8 cellular contexts compared by ENCODE assay signal in the genomic region with DNA sequence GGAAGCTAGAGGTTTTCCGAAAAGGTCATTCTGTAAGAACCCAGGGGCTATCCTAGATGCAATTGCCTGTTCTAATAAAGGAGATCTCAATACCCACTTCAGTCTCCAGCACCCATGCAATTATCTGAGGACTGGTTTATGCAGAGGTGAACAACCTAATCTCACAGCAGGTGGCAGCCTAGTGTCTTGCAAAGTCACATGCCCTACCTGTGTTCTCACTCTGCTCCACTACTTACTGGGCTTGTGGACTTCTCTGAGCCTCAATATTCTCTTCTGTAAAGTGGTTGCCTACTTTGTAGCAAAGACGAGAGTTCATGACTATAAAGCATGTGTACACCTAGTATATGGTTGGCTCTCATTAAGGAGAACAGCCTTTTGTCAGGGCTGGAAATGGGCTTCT. TPM values are rescaled to one million over a fixed set of nuclear protein-coding genes. Genes with fewer than 3 reads are reported as not detected.
DNase-seq lines count a peak whose midpoint lies in the region; ATAC-seq and TF ChIP-seq lines count a peak whose summit lies in the region.

No MANE protein-coding gene starts in this region.

- POLR2A ChIA-PET in Caco-2 (lab: Charles Lee): no interaction called here

- H3K9me3 ChIP-seq in Caco-2: no peaks in the 10 kb centered on the region

- no peaks in the 10 kb centered on the region for H3K27me3 Mint-ChIP-seq in Caco-2 (ENCODE audit: insufficient read depth, unreplicated experiment)

- no peaks in the 10 kb centered on the region for H3K4me1 Mint-ChIP-seq in Caco-2 (ENCODE audit: low read depth, unreplicated experiment)

- H3K4me3 ChIP-seq in Caco-2 (ENCODE audit: low read depth, low read length): no peak overlapping the region

- TF ChIP-seq CTCF in Caco-2 (IDR thresholded peaks at IDR 0.05; ENCODE audit: insufficient read depth in 1 of 2, low read depth in 1 of 2, low read length in 1 of 2, severe bottlenecking in 1 of 2, unreplicated experiment in 1 of 2) (peak; percentile 63 to 67), VCaP (conservative IDR thresholded peaks at IDR 0.05) (peak; percentile 85)

- H3K36me3 ChIP-seq in Caco-2 (ENCODE audit: control insufficient read depth, insufficient read depth, low read length): no peaks in the 10 kb centered on the region

- peak; percentile 90 for ATAC-seq in GM18867 (IDR thresholded peaks at IDR 0.05; ENCODE audit: unreplicated experiment)

- H3K9me3 Mint-ChIP-seq in Caco-2 (ENCODE audit: unreplicated experiment): no peaks in the 10 kb centered on the region

- no TSS peak for BruUV-seq in Caco-2 (replicated peaks; lab: Mats Ljungman, UMichigan)

- DNase-seq in Caco-2 (peak; percentile 69 to 73), M059J (ENCODE audit: low read depth) (peak; percentile 68), left kidney (ENCODE audit: low read depth, low spot score) (peak; percentile 75), cortex of kidney (lab: John Stamatoyannopoulos, UW) (no peak), KG1 (lab: John Stamatoyannopoulos, UW) (no peak)
- no peak for DNase-seq in stimulated activated CD4-positive, alpha-beta T cell treated with anti-CD3 and anti-CD28 coated beads, Interleukin-4, amount 100 ng/mL, for 1 hour

- no peak overlapping the region for H3K4me3 Mint-ChIP-seq in Caco-2 (ENCODE audit: unreplicated experiment)

- intact Hi-C loops in Caco-2 (cut with micrococcal nuclease; ENCODE audit: unreplicated experiment): loop anchor here (1.0 to 10.0 kb wide), 5 partner anchors 10 to 273 kb away; a partner anchor contains a TSS

- H3K27ac ChIP-seq in VCaP: no peak overlapping the region

- H3K27ac Mint-ChIP-seq in Caco-2 (ENCODE audit: unreplicated experiment): no peak overlapping the region

- H3K4me1 ChIP-seq in Caco-2: no peaks in the 10 kb centered on the region

- no peaks in the 10 kb centered on the region for H3K27me3 ChIP-seq in Caco-2 (replicated peaks; ENCODE audit: control insufficient read depth, insufficient read depth, low read length)

- CTCF ChIA-PET in Caco-2 (lab: Charles Lee): interaction anchor here (2.8 kb wide), 1 partner anchor 29 kb away, joined by 14 read pairs; no protein-coding TSS in a partner anchor

- H3K36me3 Mint-ChIP-seq in Caco-2 (ENCODE audit: insufficient read depth, unreplicated experiment): no peaks in the 10 kb centered on the region

RNA-seq across cellular contexts. Expression of a gene that starts 21.0 kb away (rescaled TPM):
- total RNA-seq in Caco-2 (2022): 35.7 and 38.3 TPM in 2 replicates
- 21.9 and 34.7 TPM in 2 replicates for total RNA-seq in M059J (2014; rRNA removed; shearing (Covaris generic))

RNA-seq across cellular contexts. Expression of a gene that starts 52.8 kb away (rescaled TPM):
- 1.3 and 1.6 TPM in 2 replicates for total RNA-seq in Caco-2 (2022)
- total RNA-seq in M059J (2014; rRNA removed; shearing (Covaris generic)): 5.5 and 6.4 TPM in 2 replicates

Comparison
In these comparisons a context has a peak if more than half of its experiments do, and no peak if none do; other contexts are left out.
1. DNase-seq: peak in Caco-2 (2 of 2), M059J (single experiment) and left kidney (single experiment); none in cortex of kidney (single experiment), stimulated activated CD4-positive, alpha-beta T cell treated with anti-CD3 and anti-CD28 coated beads, Interleukin-4, amount 100 ng/mL, for 1 hour (single experiment) and KG1 (single experiment).